18 cellular contexts compared by ENCODE assay signal in genomic region chr9:5562806-5563416, GRCh38. TPM values are rescaled to one million over a fixed set of nuclear protein-coding genes. Genes with fewer than 3 reads are reported as not detected.
DNase-seq lines count a peak whose midpoint lies in the region; ATAC-seq and TF ChIP-seq lines count a peak whose summit lies in the region.
"Had no signal": no experiment of that assay in that cellular context is flagged by ENCODE, and none has a peak within 500 bp of the region (broad histone marks: within the 10 kb centered on the region; RNA-seq: fewer than 3 reads in every experiment).

No MANE protein-coding gene starts in this region.

- H3K4me1 ChIP-seq in neuron (ENCODE audit: insufficient read depth, low read length) = peaks cover 22% of the 10 kb centered on the region

- H3K9me3 Mint-ChIP-seq in brain = peaks cover 0 to 2% (median 0%) of the 10 kb centered on the region in 5 experiments

- no peaks in the 10 kb centered on the region for H3K36me3 Mint-ChIP-seq in brain

- peaks cover 28% of the 10 kb centered on the region for H3K4me1 Mint-ChIP-seq in brain

- peak overlapping the region; percentile 79 for H2AFZ ChIP-seq in neuron (ENCODE audit: low read depth, low read length)

- H3K4me3 Mint-ChIP-seq in brain = peak overlapping the region in 1 of 5 experiments; percentile 65
- H3K4me3 Mint-ChIP-seq: H9, IgD-negative memory B cell, immature natural killer cell had no signal

- no peaks in the 10 kb centered on the region for H3K27me3 Mint-ChIP-seq in brain
- H3K27me3 Mint-ChIP-seq: IgD-negative memory B cell had no signal

- DNase-seq in COLO829 (ENCODE audit: low spot score) (peak; percentile 16), M059J (ENCODE audit: low read depth) (peak; percentile 77), DMS 273 treated with DMSO at 0.1 percent for 48 hours (lab: John Stamatoyannopoulos, UW) (no peak), UCSD-AML1 (lab: John Stamatoyannopoulos, UW; ENCODE audit: unreplicated experiment) (no peak)
- no peak for DNase-seq in central memory CD4-positive, alpha-beta T cell
- DNase-seq: activated CD8-positive, alpha-beta memory T cell treated with anti-CD3 and anti-CD28 coated beads for 24 hours; activated gamma-delta T cell treated with Interleukin-2 at 50 U/mL for 16 hours; caudate nucleus; DMS79; H9; immature natural killer cell; SIG-M5; stimulated activated naive CD4-positive, alpha-beta T cell treated with Interleukin-2 at 50 U/mL for 16 hours had no signal

- no peak for ATAC-seq in HG02623 (IDR thresholded peaks at IDR 0.05; ENCODE audit: unreplicated experiment)

- no peak for TF ChIP-seq CTCF in brain (conservative IDR thresholded peaks at IDR 0.05)

- no peaks in the 10 kb centered on the region for H3K36me3 ChIP-seq in neuron (ENCODE audit: insufficient read depth, low read length)
- H3K36me3 ChIP-seq: vagina had no signal

- no peak overlapping the region for H3K4me3 ChIP-seq in neuron (ENCODE audit: low read length)
- H3K4me3 ChIP-seq: vagina had no signal

- H3K9me3 ChIP-seq in neuron (ENCODE audit: low read length) = no peaks in the 10 kb centered on the region
- H3K9me3 ChIP-seq: vagina had no signal

- H3K27me3 ChIP-seq in neuron (ENCODE audit: insufficient read depth, low read length) = no peaks in the 10 kb centered on the region
- H3K27me3 ChIP-seq: vagina had no signal

- peak overlapping the region; percentile 61 to 79 (median 72) for H3K27ac Mint-ChIP-seq in brain
- H3K27ac Mint-ChIP-seq: H9, IgD-negative memory B cell, immature natural killer cell had no signal

RNA-seq across cellular contexts. Expression of gene PDCD1LG2, which starts 52.6 kb away (rescaled TPM):
- 20.7 and 28.1 TPM in 2 replicates for total RNA-seq in M059J (2014; rRNA removed; shearing (Covaris generic))
- polyA plus RNA-seq in brain (ENCODE audit: insufficient read depth, low read depth, low replicate concordance) = 0.31 TPM
- total RNA-seq: H9 had no signal

Comparison
In these comparisons a context has a peak if more than half of its experiments do, and no peak if none do; other contexts are left out.
1. DNase-seq: peak in COLO829 (single experiment) and M059J (single experiment); none in DMS 273 treated with DMSO at 0.1 percent for 48 hours (single experiment), central memory CD4-positive, alpha-beta T cell (single experiment) and UCSD-AML1 (single experiment).